Comparison of ENCODE assay signal across 1 cellular context in genomic region chr12:109696485-109697269, GRCh38.
A peak's percentile ranks its signal among the peaks of the same experiment; 100 is the strongest.
TF ChIP-seq lines count a peak whose summit lies in the region.

No MANE protein-coding gene starts in this region.

TF ChIP-seq in K562, 482 proteins besides CTCF, POLR2A, EP300 and RAD21 (continued from another document):
- TF ChIP-seq MGA (IDR thresholded peaks at IDR 0.05): no peak
- TF ChIP-seq ZNF184 (CRISPR knock-in tag; IDR thresholded peaks at IDR 0.05): no peak
- TF ChIP-seq CHD7 (IDR thresholded peaks at IDR 0.05; ENCODE audit: low read depth, low read length): no peak
- no peak for TF ChIP-seq CREBBP (IDR thresholded peaks at IDR 0.05; ENCODE audit: low read depth, low read length)
- TF ChIP-seq MEIS2 (IDR thresholded peaks at IDR 0.05; ENCODE audit: partially characterized antibody): no peak
- peak; percentile 66; the same call in 1 of the 2 replicates for TF ChIP-seq HDAC2 (IDR thresholded peaks at IDR 0.05)
- no peak for TF ChIP-seq ZNF766 (CRISPR knock-in tag; conservative IDR thresholded peaks at IDR 0.05)
- no peak for TF ChIP-seq ATF4 (CRISPR knock-in tag; IDR thresholded peaks at IDR 0.05)
- TF ChIP-seq PRPF4 (IDR thresholded peaks at IDR 0.05; ENCODE audit: insufficient read depth, low read depth, low read length, poor library complexity, severe bottlenecking): no peak
- no peak for TF ChIP-seq POLR2AphosphoS2 (IDR thresholded peaks at IDR 0.05; ENCODE audit: low read length)
- TF ChIP-seq MED1 (CRISPR knock-in tag; IDR thresholded peaks at IDR 0.05; ENCODE audit: borderline replicate concordance): no peak
